In genomic region chr10:132104471-132105301, GRCh38 we compare ENCODE assay signal across 25 cellular contexts. TPM values are rescaled to one million over a fixed set of nuclear protein-coding genes. Genes with fewer than 3 reads are reported as not detected.
DNase-seq lines count a peak whose midpoint lies in the region; ATAC-seq and TF ChIP-seq lines count a peak whose summit lies in the region.
"Had no signal": no experiment of that assay in that cellular context is flagged by ENCODE, and none has a peak within 500 bp of the region (broad histone marks: within the 10 kb centered on the region; RNA-seq: fewer than 3 reads in every experiment).

No MANE protein-coding gene starts in this region.

- TF ChIP-seq CTCF in natural killer cell (IDR thresholded peaks at IDR 0.05) (no peak), coronary artery (IDR thresholded peaks at IDR 0.05) (no peak)

- no CpG with 5 or more reads among the region's 27 CpGs for WGBS in neuronal stem cell (ENCODE audit: extremely low coverage in 2 of 2, insufficient read length in 2 of 2, insufficient replicate concordance in 1 of 2), 2 donors

- H4K8ac ChIP-seq in neuronal stem cell (ENCODE audit: low read depth, low read length): no peak overlapping the region

- intact Hi-C loops in natural killer cell (cut with micrococcal nuclease): no loop called here

- no peak overlapping the region for H3K27ac Mint-ChIP-seq in natural killer cell
- H3K27ac Mint-ChIP-seq in natural killer cell treated with Interleukin-12 subunit alpha and Interleukin-12 subunit beta and Interleukin-15 and Interleukin-18, amount 100 ng/mL, for 72 hours: no peak overlapping the region
- H3K27ac Mint-ChIP-seq: CD4-positive, alpha-beta T cell; effector memory CD8-positive, alpha-beta T cell; IgD-negative memory B cell had no signal

- no peaks in the 10 kb centered on the region for H3K36me3 Mint-ChIP-seq in natural killer cell
- H3K36me3 Mint-ChIP-seq in natural killer cell treated with Interleukin-12 subunit alpha and Interleukin-12 subunit beta and Interleukin-15 and Interleukin-18, amount 100 ng/mL, for 72 hours: no peaks in the 10 kb centered on the region

- no peak overlapping the region for H3K4me2 ChIP-seq in neuronal stem cell (ENCODE audit: insufficient read depth, low read length, poor library complexity, severe bottlenecking)
- H3K4me2 ChIP-seq: hepatocyte had no signal

- no peaks in the 10 kb centered on the region for H3K36me3 ChIP-seq in neuronal stem cell (replicated peaks in 1 of 2; ENCODE audit: control insufficient read depth in 2 of 2, insufficient read depth in 2 of 2, low read length in 2 of 2)
- H3K36me3 ChIP-seq: brain microvascular endothelial cell had no signal

- H2BK5ac ChIP-seq in neuronal stem cell (ENCODE audit: low read length): peak overlapping the region; percentile 39

- DNase-seq in natural killer cell (peak; percentile 12), coronary artery (ENCODE audit: low spot score) (peak; percentile 58), neuronal stem cell (ENCODE audit: low spot score) (no peak), NCI-H226 (no peak), SHP77 treated with DMSO at 0.1 percent for 48 hours (lab: John Stamatoyannopoulos, UW) (no peak), NCI-H446 (lab: John Stamatoyannopoulos, UW) (no peak)
- no peak for DNase-seq in natural killer cell treated with Interleukin-12 subunit alpha and Interleukin-12 subunit beta and Interleukin-15 and Interleukin-18, amount 100 ng/mL, for 72 hours (ENCODE audit: low spot score)
- DNase-seq: activated CD4-positive, alpha-beta T cell treated with anti-CD3 and anti-CD28 coated beads, Interleukin-2, amount 50 U/mL, for 48 hours; activated gamma-delta T cell treated with Interleukin-2 at 50 U/mL for 16 hours; activated T-cell treated with anti-CD3 and anti-CD28 coated beads for 4 hours; brain microvascular endothelial cell; CD4-positive, alpha-beta T cell; effector memory CD8-positive, alpha-beta T cell; foreskin keratinocyte; left ventricle myocardium superior; NCI-H1092 treated with DMSO at 0.1 percent for 48 hours; NCI-H187 treated with DMSO at 0.1 percent for 48 hours; NCI-H748 treated with DMSO at 0.1 percent for 48 hours; nucleus accumbens; retina; stimulated activated CD4-positive, alpha-beta T cell treated with anti-CD3 and anti-CD28 coated beads, Interleukin-4, amount 100 ng/mL, for 4 hours; stimulated activated naive CD4-positive, alpha-beta T cell treated with Interleukin-2 at 50 U/mL for 16 hours; T-helper 9 cell had no signal

- peaks cover 0 to 7% (median 0%) of the 10 kb centered on the region in 3 experiments for H3K27me3 ChIP-seq in neuronal stem cell (ENCODE audit: control insufficient read depth in 3 of 3, insufficient read depth in 3 of 3, low read depth in 1 of 3, low read length in 3 of 3)
- H3K27me3 ChIP-seq: brain microvascular endothelial cell, foreskin keratinocyte, hepatocyte had no signal

- no peak overlapping the region for H3K9ac ChIP-seq in neuronal stem cell (ENCODE audit: low read depth, low read length, poor library complexity)

- no peak overlapping the region for H2BK15ac ChIP-seq in neuronal stem cell (ENCODE audit: low read length)

- H3K23ac ChIP-seq in neuronal stem cell (ENCODE audit: low read depth, low read length, poor library complexity): no peak overlapping the region

- peak overlapping the region; percentile 35 for H2AK5ac ChIP-seq in neuronal stem cell (ENCODE audit: low read depth, low read length)

- no peaks in the 10 kb centered on the region for H3K79me1 ChIP-seq in neuronal stem cell (ENCODE audit: low read depth, low read length)

- no peaks in the 10 kb centered on the region for H3K27me3 Mint-ChIP-seq in natural killer cell (ENCODE audit: low read depth in 2 of 2)
- peaks cover 0 to 2% of the 10 kb centered on the region in 2 donors for H3K27me3 Mint-ChIP-seq in natural killer cell treated with Interleukin-12 subunit alpha and Interleukin-12 subunit beta and Interleukin-15 and Interleukin-18, amount 100 ng/mL, for 72 hours

- no peaks in the 10 kb centered on the region for H3K9me3 Mint-ChIP-seq in natural killer cell
- H3K9me3 Mint-ChIP-seq in natural killer cell treated with Interleukin-12 subunit alpha and Interleukin-12 subunit beta and Interleukin-15 and Interleukin-18, amount 100 ng/mL, for 72 hours: no peaks in the 10 kb centered on the region
- H3K9me3 Mint-ChIP-seq: CD4-positive, alpha-beta T cell; effector memory CD8-positive, alpha-beta T cell; IgD-negative memory B cell had no signal

- H3K4ac ChIP-seq in neuronal stem cell (ENCODE audit: low read length): peak overlapping the region; percentile 23

- H3K27ac ChIP-seq in coronary artery (no peak overlapping the region), neuronal stem cell (replicated peaks; ENCODE audit: low read length) (no peak overlapping the region)
- H3K27ac ChIP-seq: brain microvascular endothelial cell, foreskin keratinocyte, hepatocyte had no signal

- H3K4me1 ChIP-seq in neuronal stem cell (ENCODE audit: control insufficient read depth in 2 of 2, insufficient read depth in 1 of 2, low read depth in 1 of 2, low read length in 2 of 2): no peaks in the 10 kb centered on the region
- H3K4me1 ChIP-seq: foreskin keratinocyte had no signal

- H3K18ac ChIP-seq in neuronal stem cell (ENCODE audit: low read length): no peak overlapping the region

- H4K91ac ChIP-seq in neuronal stem cell (ENCODE audit: low read depth, low read length, poor library complexity): no peak overlapping the region

- no peak for ATAC-seq in natural killer cell
- ATAC-seq in natural killer cell treated with Interleukin-12 subunit alpha and Interleukin-12 subunit beta and Interleukin-15 and Interleukin-18, amount 100 ng/mL, for 72 hours: no peak
- ATAC-seq: effector memory CD8-positive, alpha-beta T cell; foreskin keratinocyte; left ventricle myocardium superior had no signal

- H3K4me3 ChIP-seq in coronary artery: no peak overlapping the region
- no peak overlapping the region for H3K4me3 ChIP-seq in neuronal stem cell (ENCODE audit: low read length in 2 of 2)
- H3K4me3 ChIP-seq: hepatocyte had no signal

- peaks cover 0 to under 1% of the 10 kb centered on the region in 2 donors for H3K9me3 ChIP-seq in neuronal stem cell (replicated peaks in 1 of 2; ENCODE audit: control insufficient read depth in 2 of 2, insufficient read depth in 1 of 2, low read depth in 1 of 2, low read length in 2 of 2)

- H3K4me3 Mint-ChIP-seq in natural killer cell: no peak overlapping the region
- no peak overlapping the region for H3K4me3 Mint-ChIP-seq in natural killer cell treated with Interleukin-12 subunit alpha and Interleukin-12 subunit beta and Interleukin-15 and Interleukin-18, amount 100 ng/mL, for 72 hours
- H3K4me3 Mint-ChIP-seq: CD4-positive, alpha-beta T cell; effector memory CD8-positive, alpha-beta T cell had no signal

- no peak overlapping the region for H2BK120ac ChIP-seq in neuronal stem cell (ENCODE audit: low read depth, low read length)

- no peaks in the 10 kb centered on the region for H3K4me1 Mint-ChIP-seq in natural killer cell
- H3K4me1 Mint-ChIP-seq in natural killer cell treated with Interleukin-12 subunit alpha and Interleukin-12 subunit beta and Interleukin-15 and Interleukin-18, amount 100 ng/mL, for 72 hours (ENCODE audit: low read depth in 2 of 2): no peaks in the 10 kb centered on the region
- H3K4me1 Mint-ChIP-seq: IgD-negative memory B cell had no signal

- H2BK12ac ChIP-seq in neuronal stem cell (ENCODE audit: low read length): no peak overlapping the region

- no peak overlapping the region for H2AFZ ChIP-seq in neuronal stem cell (ENCODE audit: low read length)
- H2AFZ ChIP-seq: hepatocyte had no signal

- H3K14ac ChIP-seq in neuronal stem cell (ENCODE audit: low read length): peak overlapping the region; percentile 8

RNA-seq across cellular contexts. Expression of gene JAKMIP3, which starts 38.9 kb away (rescaled TPM):
- under 1 TPM; 0.19 to 0.45 (median 0.20) TPM for total RNA-seq in natural killer cell
- total RNA-seq in natural killer cell treated with Interleukin-12 subunit alpha and Interleukin-12 subunit beta and Interleukin-15 and Interleukin-18, amount 100 ng/mL, for 72 hours: under 1 TPM in 1 of 2 donors, not detected in 1; 0.05 TPM
- 0.20 TPM for polyA plus RNA-seq in neuronal stem cell (2013, experiment 1 of 2)
- 0.22 TPM for polyA plus RNA-seq in neuronal stem cell (2013, experiment 2 of 2)
- polyA plus RNA-seq: foreskin keratinocyte, IgD-negative memory B cell had no signal

Comparison
In these comparisons a context has a peak if more than half of its experiments do, and no peak if none do; other contexts are left out.
1. DNase-seq: peak in natural killer cell (single experiment) and coronary artery (single experiment); none in natural killer cell treated with Interleukin-12 subunit alpha and Interleukin-12 subunit beta and Interleukin-15 and Interleukin-18, amount 100 ng/mL, for 72 hours (single experiment), neuronal stem cell (single experiment), NCI-H226 (single experiment), SHP77 treated with DMSO at 0.1 percent for 48 hours (single experiment) and NCI-H446 (0 of 2).